In genomic region chr4:16461362-16461761, GRCh38 we compare ENCODE assay signal across 1 cellular context.
TF ChIP-seq lines count a peak whose summit lies in the region.

No MANE protein-coding gene starts in this region.

TF ChIP-seq in SK-N-SH treated with all-trans-retinoic acid at 6 μM for 48 hours, 23 proteins besides CTCF, POLR2A, EP300 and RAD21 (continued from another document):
- TF ChIP-seq ZNF8 (CRISPR knock-in tag; IDR thresholded peaks at IDR 0.05) = no peak
- TF ChIP-seq ZFP3 (CRISPR knock-in tag; IDR thresholded peaks at IDR 0.05) = no peak
- TF ChIP-seq ZC3H10 (CRISPR knock-in tag; IDR thresholded peaks at IDR 0.05) = no peak
- no peak for TF ChIP-seq TOX (CRISPR knock-in tag; IDR thresholded peaks at IDR 0.05; ENCODE audit: borderline replicate concordance)
- TF ChIP-seq ZNF70 (CRISPR knock-in tag; IDR thresholded peaks at IDR 0.05) = no peak
- no peak for TF ChIP-seq CSDC2 (CRISPR knock-in tag; IDR thresholded peaks at IDR 0.05)
- TF ChIP-seq ESRRG (CRISPR knock-in tag; IDR thresholded peaks at IDR 0.05) = no peak
- no peak for TF ChIP-seq POU6F1 (CRISPR knock-in tag; IDR thresholded peaks at IDR 0.05; ENCODE audit: borderline replicate concordance, low read depth)
- TF ChIP-seq OSR1 (CRISPR knock-in tag; IDR thresholded peaks at IDR 0.05) = no peak
- TF ChIP-seq, protein P1, sequence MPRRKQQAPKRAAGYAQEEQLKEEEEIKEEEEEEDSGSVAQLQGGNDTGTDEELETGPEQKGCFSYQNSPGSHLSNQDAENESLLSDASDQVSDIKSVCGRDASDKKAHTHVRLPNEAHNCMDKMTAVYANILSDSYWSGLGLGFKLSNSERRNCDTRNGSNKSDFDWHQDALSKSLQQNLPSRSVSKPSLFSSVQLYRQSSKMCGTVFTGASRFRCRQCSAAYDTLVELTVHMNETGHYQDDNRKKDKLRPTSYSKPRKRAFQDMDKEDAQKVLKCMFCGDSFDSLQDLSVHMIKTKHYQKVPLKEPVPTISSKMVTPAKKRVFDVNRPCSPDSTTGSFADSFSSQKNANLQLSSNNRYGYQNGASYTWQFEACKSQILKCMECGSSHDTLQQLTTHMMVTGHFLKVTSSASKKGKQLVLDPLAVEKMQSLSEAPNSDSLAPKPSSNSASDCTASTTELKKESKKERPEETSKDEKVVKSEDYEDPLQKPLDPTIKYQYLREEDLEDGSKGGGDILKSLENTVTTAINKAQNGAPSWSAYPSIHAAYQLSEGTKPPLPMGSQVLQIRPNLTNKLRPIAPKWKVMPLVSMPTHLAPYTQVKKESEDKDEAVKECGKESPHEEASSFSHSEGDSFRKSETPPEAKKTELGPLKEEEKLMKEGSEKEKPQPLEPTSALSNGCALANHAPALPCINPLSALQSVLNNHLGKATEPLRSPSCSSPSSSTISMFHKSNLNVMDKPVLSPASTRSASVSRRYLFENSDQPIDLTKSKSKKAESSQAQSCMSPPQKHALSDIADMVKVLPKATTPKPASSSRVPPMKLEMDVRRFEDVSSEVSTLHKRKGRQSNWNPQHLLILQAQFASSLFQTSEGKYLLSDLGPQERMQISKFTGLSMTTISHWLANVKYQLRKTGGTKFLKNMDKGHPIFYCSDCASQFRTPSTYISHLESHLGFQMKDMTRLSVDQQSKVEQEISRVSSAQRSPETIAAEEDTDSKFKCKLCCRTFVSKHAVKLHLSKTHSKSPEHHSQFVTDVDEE (CRISPR knock-in tag; IDR thresholded peaks at IDR 0.05) = no peak
- no peak for TF ChIP-seq ARNTL (CRISPR knock-in tag; IDR thresholded peaks at IDR 0.05; ENCODE audit: borderline replicate concordance, low read depth)
- TF ChIP-seq CREB5 (CRISPR knock-in tag; IDR thresholded peaks at IDR 0.05; ENCODE audit: low read depth) = no peak
- TF ChIP-seq GLIS3 (CRISPR knock-in tag; IDR thresholded peaks at IDR 0.05) = no peak
